8 cellular contexts compared by ENCODE assay signal in genomic region chr2:46471-47345, GRCh38. TPM values are rescaled to one million over a fixed set of nuclear protein-coding genes. Genes with fewer than 3 reads are reported as not detected.
DNase-seq lines count a peak whose midpoint lies in the region; TF ChIP-seq lines count a peak whose summit lies in the region.

TSS of gene FAM110C (minus strand) at chr2:46505. CDS start at chr2:46385, 120 bp downstream.

- H3K9me3 Mint-ChIP-seq in T-helper 1 cell treated with Interleukin-12 subunit alpha and Interleukin-12 subunit beta and Interleukin-4 antibody, amounts not matched to agents 30 μg/mL and 1 μg/mL, for 36 hours: no peaks in the 10 kb centered on the region
- peaks cover 0 to 8% (median 2%) of the 10 kb centered on the region in 5 experiments for H3K9me3 Mint-ChIP-seq in brain

- TF ChIP-seq POLR2A in spleen (IDR thresholded peaks at IDR 0.05): no peak

- H3K27me3 Mint-ChIP-seq in T-helper 1 cell treated with Interleukin-12 subunit alpha and Interleukin-12 subunit beta and Interleukin-4 antibody, amounts not matched to agents 30 μg/mL and 1 μg/mL, for 36 hours (ENCODE audit: low read depth): peaks cover 67% of the 10 kb centered on the region
- peaks cover 80% of the 10 kb centered on the region for H3K27me3 Mint-ChIP-seq in brain

- no peaks in the 10 kb centered on the region for H3K9me3 ChIP-seq in spleen

- H3K36me3 ChIP-seq in spleen: no peaks in the 10 kb centered on the region

- peaks cover 31% of the 10 kb centered on the region for H3K4me1 Mint-ChIP-seq in T-helper 1 cell treated with Interleukin-12 subunit alpha and Interleukin-12 subunit beta and Interleukin-4 antibody, amounts not matched to agents 30 μg/mL and 1 μg/mL, for 36 hours (ENCODE audit: low read depth)
- peaks cover 28% of the 10 kb centered on the region for H3K4me1 Mint-ChIP-seq in brain

- no peak for TF ChIP-seq CTCF in brain (conservative IDR thresholded peaks at IDR 0.05)
- TF ChIP-seq CTCF in spleen (IDR thresholded peaks at IDR 0.05 in 8 of 11, conservative IDR thresholded peaks at IDR 0.05 in 3 of 11): no peak

- 3 to 13% (median 8%) methylated on average over 30 to 75 of the region's 75 CpGs for WGBS in spleen, 5 donors

- intact Hi-C loops in spleen (cut with DNase I; ENCODE audit: low total_unique reads): no loop called here

- H3K4me1 ChIP-seq in spleen: peaks cover 0 to 29% (median 21%) of the 10 kb centered on the region in 6 donors

- peak within 1 kb of the TSS; percentile 42 to 75 (median 50) for H3K4me3 ChIP-seq in spleen

- H3K27ac Mint-ChIP-seq in T-helper 1 cell treated with Interleukin-12 subunit alpha and Interleukin-12 subunit beta and Interleukin-4 antibody, amounts not matched to agents 30 μg/mL and 1 μg/mL, for 36 hours: peak within 1 kb of the TSS; percentile 68
- peak within 1 kb of the TSS; percentile 17 to 94 (median 80) for H3K27ac Mint-ChIP-seq in brain

- peak within 1 kb of the TSS in 3 of 8 donors; percentile 27 to 66 (median 44) for H3K27ac ChIP-seq in spleen

- H3K36me3 Mint-ChIP-seq in T-helper 1 cell treated with Interleukin-12 subunit alpha and Interleukin-12 subunit beta and Interleukin-4 antibody, amounts not matched to agents 30 μg/mL and 1 μg/mL, for 36 hours (ENCODE audit: low read depth): peaks cover 18% of the 10 kb centered on the region
- no peaks in the 10 kb centered on the region for H3K36me3 Mint-ChIP-seq in brain

- DNase-seq in ELF-1 (ENCODE audit: low read depth, low spot score) (peak; percentile 10), iris pigment epithelial cell (ENCODE audit: low read depth) (peak; percentile 11), spleen (peak; percentile 80), cerebellar nuclear complex (lab: John Stamatoyannopoulos, UW) (no peak), NCI-H1092 (lab: John Stamatoyannopoulos, UW) (no peak), NCI-H82 treated with DMSO at 0.1 percent for 48 hours (lab: John Stamatoyannopoulos, UW; ENCODE audit: unreplicated experiment) (no peak)

- peaks cover 0 to 85% (median 50%) of the 10 kb centered on the region in 7 donors for H3K27me3 ChIP-seq in spleen (replicated peaks in 1 of 7)

- H3K4me3 Mint-ChIP-seq in T-helper 1 cell treated with Interleukin-12 subunit alpha and Interleukin-12 subunit beta and Interleukin-4 antibody, amounts not matched to agents 30 μg/mL and 1 μg/mL, for 36 hours: peak within 1 kb of the TSS; percentile 87
- peak within 1 kb of the TSS; percentile 83 to 92 (median 88) for H3K4me3 Mint-ChIP-seq in brain

RNA-seq across cellular contexts. Expression of gene FAM110C, which starts in this region (rescaled TPM):
- 1.3 TPM for polyA plus RNA-seq in brain (ENCODE audit: insufficient read depth, low read depth, low replicate concordance)
- 1 to 10 TPM in 2 of 7 donors, under 1 TPM in 5; 0.43 to 2.2 (median 0.83) TPM for total RNA-seq in spleen
- under 1 TPM; 0.13 to 0.33 (median 0.22) TPM for polyA plus RNA-seq in spleen

Comparison
In these comparisons a context has a peak if more than half of its experiments do, and no peak if none do; other contexts are left out.
1. DNase-seq: peak in ELF-1 (single experiment), iris pigment epithelial cell (single experiment) and spleen (single experiment); none in cerebellar nuclear complex (0 of 2), NCI-H1092 (single experiment) and NCI-H82 treated with DMSO at 0.1 percent for 48 hours (single experiment).